In genomic region chr6:157977176-157977804, GRCh38 we compare ENCODE assay signal across 19 cellular contexts.
"Had no signal": no experiment of that assay in that cellular context is flagged by ENCODE, and none has a peak within 500 bp of the region (broad histone marks: within the 10 kb centered on the region; RNA-seq: fewer than 3 reads in every experiment).

No MANE protein-coding gene starts in this region.

- ATAC-seq: heart right ventricle, left cardiac atrium had no signal

- H3K27ac ChIP-seq: heart right ventricle, parathyroid adenoma, spleen, thoracic aorta, WERI-Rb-1 had no signal

- H3K4me3 ChIP-seq: heart right ventricle, spleen, thoracic aorta had no signal

- H3K36me3 ChIP-seq: heart right ventricle, spleen, thoracic aorta, WERI-Rb-1 had no signal

- H3K4me3 Mint-ChIP-seq: activated CD4-positive, alpha-beta T cell treated with anti-CD3 and anti-CD28 coated beads, Interleukin-2, amount 10 ng/mL, durations not matched to agents 7 days and 5 days; activated naive CD8-positive, alpha-beta T cell treated with anti-CD3 and anti-CD28 coated beads, Interleukin-2, amount 10 ng/mL, durations not matched to agents 7 days and 5 days; nephron had no signal

- H3K9me3 ChIP-seq: heart right ventricle, spleen, thoracic aorta had no signal

- DNase-seq: activated CD4-positive, alpha-beta T cell treated with anti-CD3 and anti-CD28 coated beads, Interleukin-2, amount 10 ng/mL, durations not matched to agents 7 days and 5 days; activated CD4-positive, CD25-positive, alpha-beta regulatory T cell treated with anti-CD3 and anti-CD28 coated beads, Interleukin-2, amount 50 U/mL, for 72 hours; activated naive CD4-positive, alpha-beta T cell treated with Interleukin-2 at 50 U/mL for 16 hours; activated naive CD8-positive, alpha-beta T cell treated with anti-CD3 and anti-CD28 coated beads, Interleukin-2, amount 10 ng/mL, durations not matched to agents 7 days and 5 days; activated T-cell treated with anti-CD3 and anti-CD28 coated beads, Interleukin-2, amount 50 U/mL, for 1 hour; amygdala; heart right ventricle; islet precursor cell; left cardiac atrium; nucleus accumbens; spleen; stimulated activated CD4-positive, alpha-beta T cell treated with anti-CD3 and anti-CD28 coated beads, Interleukin-4, amount 100 ng/mL, for 1 hour; stimulated activated naive CD4-positive, alpha-beta T cell treated with Interleukin-2 at 50 U/mL for 16 hours; WERI-Rb-1 had no signal

- H3K9ac ChIP-seq: parathyroid adenoma had no signal

- H3K36me3 Mint-ChIP-seq: activated naive CD8-positive, alpha-beta T cell treated with anti-CD3 and anti-CD28 coated beads, Interleukin-2, amount 10 ng/mL, durations not matched to agents 7 days and 5 days had no signal

- H3K9me3 Mint-ChIP-seq: activated CD4-positive, alpha-beta T cell treated with anti-CD3 and anti-CD28 coated beads, Interleukin-2, amount 10 ng/mL, durations not matched to agents 7 days and 5 days; activated naive CD8-positive, alpha-beta T cell treated with anti-CD3 and anti-CD28 coated beads, Interleukin-2, amount 10 ng/mL, durations not matched to agents 7 days and 5 days; activated T-helper 2 cell treated with anti-CD3 and anti-CD28 coated beads, Interferon-gamma antibody, Interleukin-2, Interleukin-4, amounts not matched to agents 10 μg/mL and 5 μg/mL and 100 μg/mL, durations not matched to agents 14 hours and 24 hours and 36 hours; nephron had no signal

- H3K27ac Mint-ChIP-seq: activated CD4-positive, alpha-beta T cell treated with anti-CD3 and anti-CD28 coated beads, Interleukin-2, amount 10 ng/mL, durations not matched to agents 7 days and 5 days; activated naive CD8-positive, alpha-beta T cell treated with anti-CD3 and anti-CD28 coated beads, Interleukin-2, amount 10 ng/mL, durations not matched to agents 7 days and 5 days; activated T-helper 2 cell treated with anti-CD3 and anti-CD28 coated beads, Interferon-gamma antibody, Interleukin-2, Interleukin-4, amounts not matched to agents 10 μg/mL and 5 μg/mL and 100 μg/mL, durations not matched to agents 14 hours and 24 hours and 36 hours had no signal

- H2AFZ ChIP-seq: parathyroid adenoma had no signal

- H3K79me2 ChIP-seq: parathyroid adenoma had no signal

- FAIRE-seq: endometrium had no signal
